In the genomic region with DNA sequence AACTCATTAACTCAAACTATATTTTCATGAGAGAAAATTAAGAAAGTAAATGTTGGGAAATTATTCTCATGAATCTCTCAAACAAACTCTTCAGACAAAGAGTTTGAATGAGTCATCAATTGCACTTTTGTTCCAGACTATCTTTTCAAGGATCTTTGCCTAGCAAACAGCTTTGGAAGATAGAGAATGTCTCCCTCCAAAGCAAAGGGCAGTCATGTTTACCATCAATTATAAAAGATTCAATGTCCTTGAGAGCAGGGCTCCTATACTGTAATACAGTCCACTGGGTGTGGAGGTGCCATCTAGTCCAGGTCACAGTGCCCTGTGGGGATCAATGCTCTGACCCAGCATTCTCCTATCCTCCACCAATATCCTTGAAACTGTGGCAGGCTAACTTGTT, we compare ENCODE assay signal across 29 cellular contexts.
DNase-seq lines count a peak whose midpoint lies in the region; ATAC-seq, FAIRE-seq and TF ChIP-seq lines count a peak whose summit lies in the region.
"Had no signal": no experiment of that assay in that cellular context is flagged by ENCODE, and none has a peak within 500 bp of the region (broad histone marks: within the 10 kb centered on the region; RNA-seq: fewer than 3 reads in every experiment).

No MANE protein-coding gene starts in this region.

- FAIRE-seq in astrocyte (lab: Jason Lieb, UNC) = no peak
- FAIRE-seq: frontal cortex, GM18507 had no signal

- no peak overlapping the region for H2AFZ ChIP-seq in astrocyte (ENCODE audit: low read depth, low read length)
- H2AFZ ChIP-seq: parathyroid adenoma had no signal

- in situ Hi-C loops in GM13976 (cut with MboI; ENCODE audit: low sequenced_read_pairs, unreplicated experiment) = no loop called here

- H3K4me3 ChIP-seq in A673 (ENCODE audit: low read depth, low read length, poor library complexity, severe bottlenecking) = no peak overlapping the region
- no peak overlapping the region for H3K4me3 ChIP-seq in astrocyte (ENCODE audit: insufficient read depth, low read depth, low read length)
- H3K4me3 ChIP-seq: BLaER1 treated with 17β-estradiol and CSF1 and Interleukin-3, amounts not matched to agents 10 nM and 100 nM; body of pancreas had no signal

- no peak overlapping the region for H3K4me3 Mint-ChIP-seq in astrocyte (ENCODE audit: unreplicated experiment)
- H3K4me3 Mint-ChIP-seq: activated naive CD8-positive, alpha-beta T cell treated with anti-CD3 and anti-CD28 coated beads, Interleukin-2, amount 10 ng/mL, durations not matched to agents 7 days and 5 days; activated T-cell treated with anti-CD3 and anti-CD28 coated beads, Interleukin-2, amount 50 U/mL, for 24 hours had no signal

- H4K20me1 ChIP-seq in astrocyte (ENCODE audit: insufficient read depth, low read length) = no peaks in the 10 kb centered on the region
- H4K20me1 ChIP-seq: BLaER1 treated with 17β-estradiol and CSF1 and Interleukin-3, amounts not matched to agents 10 nM and 100 nM had no signal

- no peaks in the 10 kb centered on the region for H3K9me3 Mint-ChIP-seq in astrocyte (ENCODE audit: unreplicated experiment)
- H3K9me3 Mint-ChIP-seq: activated naive CD8-positive, alpha-beta T cell treated with anti-CD3 and anti-CD28 coated beads, Interleukin-2, amount 10 ng/mL, durations not matched to agents 7 days and 5 days had no signal

- H3K79me2 ChIP-seq in astrocyte (ENCODE audit: insufficient read depth, low read length) = no peaks in the 10 kb centered on the region
- H3K79me2 ChIP-seq: parathyroid adenoma had no signal

- H3K36me3 ChIP-seq in A673 (ENCODE audit: insufficient read depth, low read length, poor library complexity, severe bottlenecking) (no peaks in the 10 kb centered on the region), astrocyte (ENCODE audit: insufficient read depth, low read length) (no peaks in the 10 kb centered on the region)
- H3K36me3 ChIP-seq: BLaER1 treated with 17β-estradiol and CSF1 and Interleukin-3, amounts not matched to agents 10 nM and 100 nM had no signal

- H3K4me1 Mint-ChIP-seq in astrocyte (ENCODE audit: low read depth, unreplicated experiment) = peaks cover 6% of the 10 kb centered on the region
- H3K4me1 Mint-ChIP-seq: activated naive CD8-positive, alpha-beta T cell treated with anti-CD3 and anti-CD28 coated beads, Interleukin-2, amount 10 ng/mL, durations not matched to agents 7 days and 5 days had no signal

- POLR2A ChIA-PET in A673 (lab: Charles Lee; ENCODE audit: low non-redundant PET) = no interaction called here

- H3K36me3 Mint-ChIP-seq in astrocyte (ENCODE audit: low read depth, unreplicated experiment) = no peaks in the 10 kb centered on the region
- H3K36me3 Mint-ChIP-seq: activated naive CD8-positive, alpha-beta T cell treated with anti-CD3 and anti-CD28 coated beads, Interleukin-2, amount 10 ng/mL, durations not matched to agents 7 days and 5 days had no signal

- no peaks in the 10 kb centered on the region for H3K27me3 Mint-ChIP-seq in astrocyte (ENCODE audit: low read depth, unreplicated experiment)
- H3K27me3 Mint-ChIP-seq: activated naive CD8-positive, alpha-beta T cell treated with anti-CD3 and anti-CD28 coated beads, Interleukin-2, amount 10 ng/mL, durations not matched to agents 7 days and 5 days; activated T-cell treated with anti-CD3 and anti-CD28 coated beads, Interleukin-2, amount 50 U/mL, for 24 hours had no signal

- no peak overlapping the region for H3K27ac Mint-ChIP-seq in astrocyte (ENCODE audit: unreplicated experiment)
- H3K27ac Mint-ChIP-seq: activated naive CD8-positive, alpha-beta T cell treated with anti-CD3 and anti-CD28 coated beads, Interleukin-2, amount 10 ng/mL, durations not matched to agents 7 days and 5 days; activated T-cell treated with anti-CD3 and anti-CD28 coated beads, Interleukin-2, amount 50 U/mL, for 24 hours had no signal

- H3K4me2 ChIP-seq in astrocyte (ENCODE audit: low read length) = no peak overlapping the region
- H3K4me2 ChIP-seq: BLaER1 treated with 17β-estradiol and CSF1 and Interleukin-3, amounts not matched to agents 10 nM and 100 nM had no signal

- H3K9ac ChIP-seq in astrocyte (ENCODE audit: low read length) = no peak overlapping the region
- H3K9ac ChIP-seq: BLaER1 treated with 17β-estradiol and CSF1 and Interleukin-3, amounts not matched to agents 10 nM and 100 nM; parathyroid adenoma had no signal

- H3K27ac ChIP-seq in A673 (ENCODE audit: low read depth, low read length, poor library complexity, severe bottlenecking) (no peak overlapping the region), astrocyte (ENCODE audit: low read depth, low read length) (no peak overlapping the region)
- H3K27ac ChIP-seq: BLaER1 treated with 17β-estradiol and CSF1 and Interleukin-3, amounts not matched to agents 10 nM and 100 nM; body of pancreas; parathyroid adenoma; RWPE1; VCaP had no signal

- DNase-seq in A673 (ENCODE audit: low spot score) (peak; percentile 2), HuH-7 (ENCODE audit: low spot score) (peak; percentile 3), astrocyte (ENCODE audit: low read depth) (peak; percentile 6), foreskin melanocyte (peak; percentile 12), NCI-H2196 (lab: John Stamatoyannopoulos, UW; ENCODE audit: unreplicated experiment) (no peak), GM13976 (ENCODE audit: low spot score) (no peak)
- DNase-seq: activated CD4-positive, alpha-beta T cell treated with anti-CD3 and anti-CD28 coated beads for 48 hours; activated gamma-delta T cell; activated naive CD8-positive, alpha-beta T cell treated with anti-CD3 and anti-CD28 coated beads, Interleukin-2, amount 10 ng/mL, durations not matched to agents 7 days and 5 days; activated T-cell treated with anti-CD3 and anti-CD28 coated beads, Interleukin-2, amount 50 U/mL, for 24 hours; body of pancreas; COR-L47; DND-41; effector CD4-positive, alpha-beta T cell; left colon; NCI-H1048; NCI-H1930; NCI-H226; NCI-H774; right cardiac atrium; stimulated activated CD4-positive, alpha-beta T cell treated with anti-CD3 and anti-CD28 coated beads, Interleukin-12 subunit alpha, Interleukin-12 subunit beta, amount 100 ng/mL, for 4 hours; stimulated activated CD4-positive, alpha-beta T cell treated with anti-CD3 and anti-CD28 coated beads, Interleukin-4, amount 100 ng/mL, for 1 hour had no signal

- intact Hi-C loops in A673 (cut with micrococcal nuclease; ENCODE audit: unreplicated experiment) = no loop called here

- TF ChIP-seq CTCF in A673 (conservative IDR thresholded peaks at IDR 0.05; ENCODE audit: low read depth, low read length) = no peak
- no peak for TF ChIP-seq CTCF in astrocyte (IDR thresholded peaks at IDR 0.05; ENCODE audit: insufficient read depth, low read depth, low read length)
- TF ChIP-seq CTCF in GM13976 (IDR thresholded peaks at IDR 0.05; ENCODE audit: borderline replicate concordance, control extremely low read depth, extremely low read depth, insufficient read depth, missing control alignments) = no peak

- H3K4me1 ChIP-seq in A673 (ENCODE audit: insufficient read depth, low read length, poor library complexity, severe bottlenecking) = no peaks in the 10 kb centered on the region
- H3K4me1 ChIP-seq in astrocyte (ENCODE audit: insufficient read depth, low read length) = no peaks in the 10 kb centered on the region
- H3K4me1 ChIP-seq: BLaER1 treated with 17β-estradiol and CSF1 and Interleukin-3, amounts not matched to agents 10 nM and 100 nM; body of pancreas; parathyroid adenoma had no signal

- ATAC-seq in HG03025 (IDR thresholded peaks at IDR 0.05; ENCODE audit: low FRiP score, unreplicated experiment) = no peak
- ATAC-seq: body of pancreas, left colon, right cardiac atrium had no signal

- CTCF ChIA-PET in A673 (lab: Charles Lee) = no interaction called here

- H3K27me3 ChIP-seq in A673 (replicated peaks; ENCODE audit: insufficient read depth, low read depth, low read length, poor library complexity) (no peaks in the 10 kb centered on the region), astrocyte (ENCODE audit: insufficient read depth, low read length) (no peaks in the 10 kb centered on the region)
- H3K27me3 ChIP-seq: BLaER1 treated with 17β-estradiol and CSF1 and Interleukin-3, amounts not matched to agents 10 nM and 100 nM; body of pancreas had no signal

- no peaks in the 10 kb centered on the region for H3K9me3 ChIP-seq in A673 (ENCODE audit: low read depth, low read length, poor library complexity, severe bottlenecking)
- no peaks in the 10 kb centered on the region for H3K9me3 ChIP-seq in astrocyte (ENCODE audit: insufficient read depth, low read depth, low read length)
- H3K9me3 ChIP-seq: body of pancreas had no signal

- BruUV-seq in A673 (replicated peaks; lab: Mats Ljungman, UMichigan) = no TSS peak

Comparison
In these comparisons a context has a peak if more than half of its experiments do, and no peak if none do; other contexts are left out.
1. DNase-seq: peak in A673 (single experiment), HuH-7 (single experiment), astrocyte (single experiment) and foreskin melanocyte (single experiment); none in NCI-H2196 (single experiment) and GM13976 (single experiment).